ENCODE assay signal across 25 cellular contexts in the genomic region with DNA sequence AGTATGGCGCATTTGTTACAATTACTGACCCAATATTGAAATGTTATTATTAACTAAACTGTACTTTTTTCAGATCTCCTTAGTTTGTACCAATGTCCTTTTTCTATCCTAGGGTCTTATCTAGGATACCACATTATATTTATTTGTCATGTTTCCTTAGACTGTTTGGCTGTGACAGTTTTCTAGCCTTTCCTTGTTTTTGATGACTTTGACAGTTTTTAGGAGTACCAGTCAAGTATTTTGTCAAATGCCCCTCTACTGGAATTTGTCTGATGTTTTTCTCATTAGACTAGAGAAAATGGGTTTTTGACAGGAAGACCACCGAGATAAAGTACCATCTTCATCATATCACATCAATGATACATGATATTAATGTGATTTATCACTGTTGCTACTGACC. TPM values are rescaled to one million over a fixed set of nuclear protein-coding genes. Genes with fewer than 3 reads are reported as not detected.
"Had no signal": no experiment of that assay in that cellular context is flagged by ENCODE, and none has a peak within 500 bp of the region (broad histone marks: within the 10 kb centered on the region; RNA-seq: fewer than 3 reads in every experiment).

No MANE protein-coding gene starts in this region.

- H3K4me1 ChIP-seq: SJSA1 had no signal

- H3K27me3 ChIP-seq: MG63, SJSA1 had no signal

- FAIRE-seq: RCC 7860 had no signal

- H3K4me3 ChIP-seq: MG63, SJSA1, SK-N-MC had no signal

- H3K27ac ChIP-seq: SJSA1 had no signal

- DNase-seq: Karpas-422, KG1, MG63, NCI-H1092, NCI-H1105 treated with DMSO at 0.1 percent for 48 hours, NCI-H1417 treated with DMSO at 0.1 percent for 48 hours, NCI-H146, NCI-H1694 treated with DMSO at 0.1 percent for 48 hours, NCI-H1930, NCI-H2081 treated with DMSO at 0.1 percent for 48 hours, NCI-H2171, NCI-H226, NCI-H446, NCI-H510A, NCI-H524 treated with DMSO at 0.1 percent for 48 hours, NCI-H69, NCI-H774, Right ventricle myocardium superior, RPMI8226, SIG-M5 had no signal

- H3K9me3 ChIP-seq: MG63, SJSA1 had no signal

RNA-seq across cellular contexts. Expression of gene PRDM13, which starts 52.7 kb away (rescaled TPM):
- total RNA-seq: HT1080; Right ventricle myocardium superior; SJSA1; T-helper 1 cell treated with Interleukin-12 subunit alpha and Interleukin-12 subunit beta and Interleukin-4 antibody, amounts not matched to agents 30 ng/mL and 1 ng/mL, for 36 hours had no signal
